Comparison of ENCODE assay signal across 9 cellular contexts in genomic region chr2:38778686-38779082, GRCh38. TPM values are rescaled to one million over a fixed set of nuclear protein-coding genes. Genes with fewer than 3 reads are reported as not detected.
DNase-seq lines count a peak whose midpoint lies in the region; ATAC-seq and TF ChIP-seq lines count a peak whose summit lies in the region.
"Had no signal": no experiment of that assay in that cellular context is flagged by ENCODE, and none has a peak within 500 bp of the region (broad histone marks: within the 10 kb centered on the region; RNA-seq: fewer than 3 reads in every experiment).

No MANE protein-coding gene starts in this region.

- H3K27me3 Mint-ChIP-seq in activated naive CD4-positive, alpha-beta T cell treated with anti-CD3 and anti-CD28 coated beads, Interleukin-2, amount 50 U/mL, for 24 hours: peaks cover 4% of the 10 kb centered on the region

- TF ChIP-seq CTCF in lung (IDR thresholded peaks at IDR 0.05; ENCODE audit: control extremely low read depth, extremely low read depth): no peak
- no peak for TF ChIP-seq CTCF in upper lobe of right lung (IDR thresholded peaks at IDR 0.05)

- peaks cover 8% of the 10 kb centered on the region for H3K36me3 ChIP-seq in adipocyte (ENCODE audit: control insufficient read depth, insufficient read depth, low read length, severe bottlenecking)
- H3K36me3 ChIP-seq in lung (ENCODE audit: control insufficient read depth in 2 of 2, insufficient read depth in 2 of 2, low read length in 2 of 2): peaks cover 6 to 9% of the 10 kb centered on the region in 2 donors
- peaks cover 15% of the 10 kb centered on the region for H3K36me3 ChIP-seq in upper lobe of right lung

- ATAC-seq in lung (ENCODE audit: insufficient read depth, low FRiP score) (no peak), upper lobe of right lung (no peak)

- H3K27ac Mint-ChIP-seq in activated naive CD4-positive, alpha-beta T cell treated with anti-CD3 and anti-CD28 coated beads, Interleukin-2, amount 50 U/mL, for 24 hours: peak overlapping the region; percentile 99

- peak overlapping the region; percentile 24 to 85 for H3K27ac ChIP-seq in lung (ENCODE audit: low read depth in 1 of 2, low read length in 1 of 2)
- H3K27ac ChIP-seq in upper lobe of right lung: peak overlapping the region; percentile 71
- H3K27ac ChIP-seq: epithelial cell of prostate had no signal

- H3K4me1 Mint-ChIP-seq in activated naive CD4-positive, alpha-beta T cell treated with anti-CD3 and anti-CD28 coated beads, Interleukin-2, amount 50 U/mL, for 24 hours: peaks cover 20% of the 10 kb centered on the region

- peak overlapping the region; percentile 99 for H3K4me3 Mint-ChIP-seq in activated naive CD4-positive, alpha-beta T cell treated with anti-CD3 and anti-CD28 coated beads, Interleukin-2, amount 50 U/mL, for 24 hours

- H3K4me1 ChIP-seq in adipocyte (ENCODE audit: control insufficient read depth, insufficient read depth, low read length) (peaks cover 6% of the 10 kb centered on the region), lung (ENCODE audit: control insufficient read depth in 2 of 2, insufficient read depth in 2 of 2, low read length in 2 of 2) (peaks cover 0 to 3% of the 10 kb centered on the region in 2 donors), upper lobe of right lung (peaks cover 7% of the 10 kb centered on the region)

- WGBS in lung, 2 donors: 16 to 20% methylated on average over 8 of the region's 8 CpGs

- H3K27me3 ChIP-seq in adipocyte (replicated peaks; ENCODE audit: control insufficient read depth, insufficient read depth, low read length) (no peaks in the 10 kb centered on the region), lung (ENCODE audit: control insufficient read depth, insufficient read depth) (no peaks in the 10 kb centered on the region), upper lobe of right lung (no peaks in the 10 kb centered on the region)

- peak overlapping the region; percentile 95 for H3K4me3 ChIP-seq in adipocyte (ENCODE audit: low read length)
- peak overlapping the region; percentile 75 for H3K4me3 ChIP-seq in lung
- H3K4me3 ChIP-seq in upper lobe of right lung: peak overlapping the region; percentile 80

- no peaks in the 10 kb centered on the region for H3K9me3 Mint-ChIP-seq in activated naive CD4-positive, alpha-beta T cell treated with anti-CD3 and anti-CD28 coated beads, Interleukin-2, amount 50 U/mL, for 24 hours

- H3K36me3 Mint-ChIP-seq in activated naive CD4-positive, alpha-beta T cell treated with anti-CD3 and anti-CD28 coated beads, Interleukin-2, amount 50 U/mL, for 24 hours: peaks cover 4% of the 10 kb centered on the region

- H3K9ac ChIP-seq in adipocyte (ENCODE audit: low read length): peak overlapping the region; percentile 91

- intact Hi-C loops in upper lobe of right lung (cut with DNase I): no loop called here

- H3K9me3 ChIP-seq in adipocyte (ENCODE audit: control insufficient read depth, low read length) (no peaks in the 10 kb centered on the region), lung (ENCODE audit: control insufficient read depth in 2 of 2, insufficient read depth in 1 of 2, low read length in 1 of 2) (no peaks in the 10 kb centered on the region), upper lobe of right lung (no peaks in the 10 kb centered on the region)

- no peak for DNase-seq in activated naive CD4-positive, alpha-beta T cell (lab: John Stamatoyannopoulos, UW)
- DNase-seq in adipocyte (ENCODE audit: low read depth) (no peak), lung (ENCODE audit: low spot score) (no peak), upper lobe of right lung (no peak), SKM-1 (lab: John Stamatoyannopoulos, UW; ENCODE audit: unreplicated experiment) (no peak), GM19240 (ENCODE audit: insufficient read length, low spot score) (no peak), C1 segment of cervical spinal cord (lab: John Stamatoyannopoulos, UW) (no peak)

RNA-seq across cellular contexts. Expression of gene GEMIN6, which starts 0.7 kb away (rescaled TPM):
- total RNA-seq in lung: 10 to 100 TPM; 10.6 to 11.3 TPM
- 10 to 100 TPM in 1 of 2 donors, 1 to 10 TPM in 1; 7.1 to 18.5 TPM for polyA plus RNA-seq in lung
- 10.6 TPM for total RNA-seq in upper lobe of right lung

RNA-seq across cellular contexts. Expression of gene SRSF7, which starts 27.5 kb away (rescaled TPM):
- total RNA-seq in lung (100 to 1,000 TPM in 1 of 2 donors, 10 to 100 TPM in 1; 95.1 to 108 TPM), upper lobe of right lung (112 TPM)
- polyA plus RNA-seq in lung: 100 to 1,000 TPM; 151 to 155 TPM
